In the genomic region with DNA sequence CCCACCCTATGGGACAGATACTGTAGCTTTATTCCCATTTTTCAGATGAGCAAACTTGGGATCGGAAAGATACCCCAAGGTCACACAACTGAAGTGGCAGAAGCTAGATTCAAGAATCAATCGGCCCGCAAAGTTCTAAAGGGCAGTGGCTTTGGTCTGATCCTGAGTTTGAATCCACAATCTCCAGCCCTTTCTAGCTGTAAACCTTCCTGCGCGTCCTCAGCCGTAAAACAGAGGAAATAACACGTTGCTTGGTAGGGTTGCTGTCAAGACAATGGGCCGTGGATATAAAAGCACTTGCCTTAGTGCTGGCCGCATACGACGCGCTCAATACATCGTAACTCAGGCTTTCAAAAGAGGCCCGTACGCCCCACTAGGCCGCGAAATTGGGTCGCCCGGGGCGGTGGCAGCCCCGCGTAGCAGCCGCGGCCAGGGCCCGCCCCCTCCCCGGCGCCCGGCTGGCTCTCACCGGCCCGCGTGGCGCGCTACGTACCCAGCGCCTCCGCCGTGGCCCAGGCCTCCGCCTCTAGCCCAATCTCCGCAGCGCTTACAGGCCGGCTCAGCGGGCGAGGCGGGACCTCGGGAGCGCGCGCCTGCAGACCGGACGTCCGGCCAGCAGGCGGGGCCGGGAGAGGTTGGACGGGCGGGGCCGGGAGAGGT, we compare ENCODE assay signal across 8 cellular contexts. TPM values are rescaled to one million over a fixed set of nuclear protein-coding genes. Genes with fewer than 3 reads are reported as not detected.
DNase-seq lines count a peak whose midpoint lies in the region; ATAC-seq and TF ChIP-seq lines count a peak whose summit lies in the region.

A gene with protein sequence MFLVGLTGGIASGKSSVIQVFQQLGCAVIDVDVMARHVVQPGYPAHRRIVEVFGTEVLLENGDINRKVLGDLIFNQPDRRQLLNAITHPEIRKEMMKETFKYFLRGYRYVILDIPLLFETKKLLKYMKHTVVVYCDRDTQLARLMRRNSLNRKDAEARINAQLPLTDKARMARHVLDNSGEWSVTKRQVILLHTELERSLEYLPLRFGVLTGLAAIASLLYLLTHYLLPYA (minus strand): TSS at position 573 of the 660 bp plus-strand sequence. CDS start 16,747 bp downstream, outside the sequence.

- H3K9me3 ChIP-seq in DND-41 (ENCODE audit: insufficient read depth, low read length, severe bottlenecking) = no peaks in the 10 kb centered on the region

- H3F3A ChIP-seq in GM23338 (replicated peaks; ENCODE audit: low read depth) = peaks cover 18% of the 10 kb centered on the region

- no peaks in the 10 kb centered on the region for H3K9me3 Mint-ChIP-seq in GM23338
- H3K9me3 Mint-ChIP-seq in activated T-helper 17 cell treated with anti-CD3 and anti-CD28 coated beads, Interleukin-2, amount 50 U/mL, for 72 hours = no peaks in the 10 kb centered on the region
- H3K9me3 Mint-ChIP-seq in natural killer cell = no peaks in the 10 kb centered on the region

- peaks cover 9% of the 10 kb centered on the region for H3K36me3 ChIP-seq in DND-41 (ENCODE audit: insufficient read depth, low read length)
- no peaks in the 10 kb centered on the region for H3K36me3 ChIP-seq in GM23338 (ENCODE audit: insufficient read depth)

- H3K4me3 Mint-ChIP-seq in GM23338 = peak within 1 kb of the TSS; percentile 83
- H3K4me3 Mint-ChIP-seq in activated T-helper 17 cell treated with anti-CD3 and anti-CD28 coated beads, Interleukin-2, amount 50 U/mL, for 72 hours = peak within 1 kb of the TSS; percentile 86
- H3K4me3 Mint-ChIP-seq in natural killer cell = peak within 1 kb of the TSS; percentile 89

- ATAC-seq in DND-41 (ENCODE audit: insufficient read depth, low read depth) = peak; percentile 98
- ATAC-seq in GM23338 = peak; percentile 96
- peak; percentile 97 for ATAC-seq in activated T-helper 17 cell treated with anti-CD3 and anti-CD28 coated beads, Interleukin-2, amount 50 U/mL, for 72 hours (replicated peaks)
- peak; percentile 96 to 98 (median 97) for ATAC-seq in natural killer cell

- intact Hi-C loops in natural killer cell (cut with micrococcal nuclease) = loop anchor here (5.0 kb wide), 1 partner anchor 104 kb away; a partner anchor contains a TSS

- TF ChIP-seq CTCF in DND-41 (IDR thresholded peaks at IDR 0.05; ENCODE audit: borderline replicate concordance, extremely low read depth, low read length, poor library complexity, severe bottlenecking) = no peak
- TF ChIP-seq CTCF in GM23338 (conservative IDR thresholded peaks at IDR 0.05; ENCODE audit: low read depth in 2 of 2) = no peak
- TF ChIP-seq CTCF in RWPE1 (conservative IDR thresholded peaks at IDR 0.05; ENCODE audit: low read depth) = no peak
- no peak for TF ChIP-seq CTCF in fibroblast of mammary gland (conservative IDR thresholded peaks at IDR 0.05; ENCODE audit: control insufficient read depth, insufficient read depth, low read depth, low read length)
- TF ChIP-seq CTCF in natural killer cell (IDR thresholded peaks at IDR 0.05) = no peak

- H3K36me3 Mint-ChIP-seq in GM23338 (ENCODE audit: low read depth) (peaks cover 6% of the 10 kb centered on the region; the same call in 1 of the 3 replicates), natural killer cell (no peaks in the 10 kb centered on the region)
- peaks cover 34% of the 10 kb centered on the region for H3K36me3 Mint-ChIP-seq in activated T-helper 17 cell treated with anti-CD3 and anti-CD28 coated beads, Interleukin-2, amount 50 U/mL, for 72 hours (ENCODE audit: low read depth)

- H3K9ac ChIP-seq in DND-41 (ENCODE audit: low read depth, low read length) = peak within 1 kb of the TSS; percentile 92

- no peaks in the 10 kb centered on the region for H3K27me3 ChIP-seq in DND-41 (ENCODE audit: insufficient read depth, low read length, poor library complexity)
- no peaks in the 10 kb centered on the region for H3K27me3 ChIP-seq in GM23338 (ENCODE audit: insufficient read depth)

- H3K79me2 ChIP-seq in DND-41 (ENCODE audit: insufficient read depth, low read length) (peaks cover 55% of the 10 kb centered on the region), GM23338 (replicated peaks; ENCODE audit: insufficient read depth) (peaks cover 33% of the 10 kb centered on the region)

- H3K4me2 ChIP-seq in DND-41 (ENCODE audit: insufficient read depth, low read length) (peak within 1 kb of the TSS; percentile 71), GM23338 (peak within 1 kb of the TSS; percentile 94)

- H3K4me1 ChIP-seq in DND-41 (ENCODE audit: insufficient read depth, low read length) = peaks cover 35% of the 10 kb centered on the region
- H3K4me1 ChIP-seq in GM23338 (ENCODE audit: insufficient read depth) = peaks cover 14% of the 10 kb centered on the region; the same call in 1 of the 2 replicates

- peak within 1 kb of the TSS; percentile 94 for H3K27ac Mint-ChIP-seq in GM23338
- H3K27ac Mint-ChIP-seq in activated T-helper 17 cell treated with anti-CD3 and anti-CD28 coated beads, Interleukin-2, amount 50 U/mL, for 72 hours = peak within 1 kb of the TSS; percentile 87
- peak within 1 kb of the TSS; percentile 93 to 97 for H3K27ac Mint-ChIP-seq in natural killer cell

- DNase-seq in DND-41 (peak; percentile 94), GM23338 (ENCODE audit: low spot score) (peak; percentile 97), LHCN-M2 (ENCODE audit: low read depth) (peak; percentile 93), RWPE1 (ENCODE audit: low spot score) (peak; percentile 82), fibroblast of mammary gland (ENCODE audit: low read depth) (peak; percentile 91), natural killer cell (peak; percentile 83)
- DNase-seq in stimulated activated naive CD4-positive, alpha-beta T cell (lab: John Stamatoyannopoulos, UW) = peak; percentile 68 to 85 (median 80)

- H2AFZ ChIP-seq in DND-41 (ENCODE audit: low read depth, low read length) (peak within 1 kb of the TSS; percentile 76), GM23338 (peak within 1 kb of the TSS; percentile 95)

- H3K27ac ChIP-seq in DND-41 (ENCODE audit: low read length) (peak within 1 kb of the TSS; percentile 91), GM23338 (ENCODE audit: low read depth) (peak within 1 kb of the TSS; percentile 98), RWPE1 (peak within 1 kb of the TSS; percentile 99)

- POLR2A ChIA-PET in RWPE1 (lab: Yijun Ruan, JAX; ENCODE audit: low non-redundant PET) = interaction anchor here (0.5 to 1.4 kb wide), 2 partner anchors 10 to 12 kb away, joined by 4 to 9 read pairs; a partner anchor contains a TSS

- H4K20me1 ChIP-seq in DND-41 (ENCODE audit: insufficient read depth, low read length) (0 out of 2 replicates have a peak, but pooled peaks cover 3% of the 10 kb centered on the region), GM23338 (replicated peaks; ENCODE audit: insufficient read depth) (no peaks in the 10 kb centered on the region; the same call in 1 of the 2 replicates)

- H3K4me3 ChIP-seq in DND-41 (ENCODE audit: low read depth in 1 of 2, low read length in 2 of 2) (peak within 1 kb of the TSS; percentile 66 to 82), GM23338 (peak within 1 kb of the TSS; percentile 92), fibroblast of mammary gland (ENCODE audit: control insufficient read depth, low read depth, low read length) (peak within 1 kb of the TSS; percentile 75)

- H3K27me3 Mint-ChIP-seq in GM23338 (ENCODE audit: insufficient read depth, low read depth, poor library complexity) = peaks cover 21% of the 10 kb centered on the region
- no peaks in the 10 kb centered on the region for H3K27me3 Mint-ChIP-seq in activated T-helper 17 cell treated with anti-CD3 and anti-CD28 coated beads, Interleukin-2, amount 50 U/mL, for 72 hours
- no peaks in the 10 kb centered on the region for H3K27me3 Mint-ChIP-seq in natural killer cell (ENCODE audit: low read depth in 2 of 2)

- H3K4me1 Mint-ChIP-seq in GM23338 = peaks cover 16% of the 10 kb centered on the region; the same call in 2 of the 3 replicates
- H3K4me1 Mint-ChIP-seq in activated T-helper 17 cell treated with anti-CD3 and anti-CD28 coated beads, Interleukin-2, amount 50 U/mL, for 72 hours = peaks cover 10% of the 10 kb centered on the region
- H3K4me1 Mint-ChIP-seq in natural killer cell = peaks cover 22 to 24% of the 10 kb centered on the region in 2 donors

- CTCF ChIA-PET in RWPE1 (lab: Yijun Ruan, JAX) = interaction anchor here (0.6 to 1.0 kb wide), 3 partner anchors 27 to 84 kb away, joined by 3 to 7 read pairs (median 5); no protein-coding TSS in a partner anchor

- no peaks in the 10 kb centered on the region for H3K9me2 ChIP-seq in GM23338 (ENCODE audit: insufficient read depth)

TF ChIP-seq in GM23338, 12 proteins besides CTCF, POLR2A, EP300 and RAD21:
- TF ChIP-seq POLR2AphosphoS5 (IDR thresholded peaks at IDR 0.05; ENCODE audit: low read depth) = peak; percentile 68; the same call in 1 of the 2 replicates
- TF ChIP-seq EZH2phosphoT487 (IDR thresholded peaks at IDR 0.05; ENCODE audit: unreplicated experiment) = no peak
- TF ChIP-seq, protein P1, sequence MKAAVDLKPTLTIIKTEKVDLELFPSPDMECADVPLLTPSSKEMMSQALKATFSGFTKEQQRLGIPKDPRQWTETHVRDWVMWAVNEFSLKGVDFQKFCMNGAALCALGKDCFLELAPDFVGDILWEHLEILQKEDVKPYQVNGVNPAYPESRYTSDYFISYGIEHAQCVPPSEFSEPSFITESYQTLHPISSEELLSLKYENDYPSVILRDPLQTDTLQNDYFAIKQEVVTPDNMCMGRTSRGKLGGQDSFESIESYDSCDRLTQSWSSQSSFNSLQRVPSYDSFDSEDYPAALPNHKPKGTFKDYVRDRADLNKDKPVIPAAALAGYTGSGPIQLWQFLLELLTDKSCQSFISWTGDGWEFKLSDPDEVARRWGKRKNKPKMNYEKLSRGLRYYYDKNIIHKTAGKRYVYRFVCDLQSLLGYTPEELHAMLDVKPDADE (IDR thresholded peaks at IDR 0.05) = peak; percentile 43; the same call in 1 of the 2 replicates

RNA-seq across cellular contexts. Expression of the gene that starts here (rescaled TPM):
- 51.3 and 57.2 TPM in 2 replicates for total RNA-seq in GM23338 (2014; rRNA removed; shearing (Covaris generic))
- polyA plus RNA-seq in GM23338 (2016; fragmentation: Nextera tagmentation; extraction: Ambion mirVana) = 23.7 and 28.7 TPM in 2 replicates
- total RNA-seq in LHCN-M2 (2014; rRNA removed) = 72.7 and 87.9 TPM in 2 replicates
- 37.9 TPM for polyA plus RNA-seq in LHCN-M2 (2012)
- 10 to 100 TPM; 36.5 to 36.6 TPM for total RNA-seq in activated T-helper 17 cell treated with anti-CD3 and anti-CD28 coated beads, Interleukin-2, amount 50 U/mL, for 72 hours
- total RNA-seq in natural killer cell = 10 to 100 TPM; 15.4 to 21.4 (median 21.1) TPM

Comparison
In these comparisons a context has a peak if more than half of its experiments do, and no peak if none do; other contexts are left out.
1. Peak in every context shown above with its lines: DNase-seq, ATAC-seq, H3K4me3 ChIP-seq and H3K27ac ChIP-seq.